8 cellular contexts compared by ENCODE assay signal in genomic region chr9:70563437-70564204, GRCh38.
A peak's percentile ranks its signal among the peaks of the same experiment; 100 is the strongest.
DNase-seq lines count a peak whose midpoint lies in the region; ATAC-seq, FAIRE-seq and TF ChIP-seq lines count a peak whose summit lies in the region.

No MANE protein-coding gene starts in this region.

- SMC1A ChIA-PET in GM12878 (lab: Charles Lee; ENCODE audit: uncharacterized antibody, unreplicated experiment) = interaction anchor here (1.0 to 6.2 kb wide), 7 partner anchors 10 to 291 kb away, joined by 3 to 41 read pairs (median 5); no protein-coding TSS in a partner anchor

- ATAC-seq in GM18508 (IDR thresholded peaks at IDR 0.05; ENCODE audit: insufficient read depth, unreplicated experiment) = peak; percentile 93
- peak; percentile 99 for ATAC-seq in HG02852 (IDR thresholded peaks at IDR 0.05; ENCODE audit: unreplicated experiment)
- peak; percentile 94 for ATAC-seq in GM12878

- H3K4me3 ChIP-seq in SJSA1 (no peak overlapping the region), GM12878 (no peak overlapping the region), mesodermal cell (ENCODE audit: extremely low read depth, insufficient read depth, low read length, poor library complexity, severe bottlenecking) (no peak overlapping the region), uterus (no peak overlapping the region)

- peak overlapping the region; percentile 83 for H3K4me2 ChIP-seq in GM12878 (ENCODE audit: control insufficient read depth, insufficient read depth)

- FAIRE-seq in GM12878 (lab: Jason Lieb, UNC) = peak; percentile 99

- peak in 1 of 2 experiments; percentile 79 for DNase-seq in SJSA1 (ENCODE audit: low read depth in 1 of 2, low spot score in 2 of 2)
- peak; percentile 83 for DNase-seq in GM12878 (ENCODE audit: low read depth, low spot score)
- no peak for DNase-seq in uterus
- no peak for DNase-seq in NCI-H524 treated with DMSO at 0.1 percent for 48 hours (lab: John Stamatoyannopoulos, UW)
- no peak for DNase-seq in NCI-H446 (lab: John Stamatoyannopoulos, UW)

- H3K4me1 ChIP-seq in SJSA1 (replicated peaks) (peaks cover 48% of the 10 kb centered on the region), GM12878 (ENCODE audit: control insufficient read depth, insufficient read depth, low read length) (peaks cover 15% of the 10 kb centered on the region), mesodermal cell (ENCODE audit: control insufficient read depth, insufficient read depth, low read length, poor library complexity, severe bottlenecking) (no peaks in the 10 kb centered on the region), uterus (no peaks in the 10 kb centered on the region)

- TF ChIP-seq POLR2A in GM12878 (IDR thresholded peaks at IDR 0.05; ENCODE audit: low read depth, low read length) (no peak), uterus (IDR thresholded peaks at IDR 0.05) (no peak)

- peak overlapping the region; percentile 52; the same call in 1 of the 2 replicates for H2AFZ ChIP-seq in GM12878 (ENCODE audit: control insufficient read depth, low read depth, low read length)

- H3K27ac ChIP-seq in SJSA1 (peak overlapping the region; percentile 95), GM12878 (ENCODE audit: control insufficient read depth, insufficient read depth) (peak overlapping the region; percentile 67), mesodermal cell (ENCODE audit: low read depth, low read length, severe bottlenecking) (peak overlapping the region; percentile 50), uterus (peak overlapping the region; percentile 9 to 73)

- H3K9me3 ChIP-seq in SJSA1 (replicated peaks) (0 out of 2 replicates have a peak, but pooled peaks cover 2% of the 10 kb centered on the region), GM12878 (replicated peaks; ENCODE audit: control insufficient read depth, insufficient read depth, low read length) (no peaks in the 10 kb centered on the region; the same call in 2 of the 3 replicates), mesodermal cell (ENCODE audit: control insufficient read depth, low read length) (no peaks in the 10 kb centered on the region), uterus (no peaks in the 10 kb centered on the region)

- intact Hi-C loops in GM12878 (cut with micrococcal nuclease; ENCODE audit: unreplicated experiment) (loop anchor here (5.0 kb wide), 1 partner anchor 151 kb away; the partner anchor contains the start of gene KLF9), uterus (cut with DNase I; ENCODE audit: low total_unique reads) (loop anchor here (10.0 kb wide), 1 partner anchor 49 kb away; no protein-coding TSS in a partner anchor)

- no peaks in the 10 kb centered on the region for H3K79me2 ChIP-seq in GM12878 (ENCODE audit: control insufficient read depth, insufficient read depth, low read length)

- TF ChIP-seq EP300 in GM12878 (IDR thresholded peaks at IDR 0.05; ENCODE audit: borderline replicate concordance in 1 of 2, control insufficient read depth in 1 of 2, low read depth in 2 of 2, low read length in 2 of 2) = peak; percentile 96 to 97

- TF ChIP-seq RAD21 in GM12878 (IDR thresholded peaks at IDR 0.05; ENCODE audit: insufficient read depth, low read depth, low read length) = no peak

- H3K27me3 ChIP-seq in SJSA1 (replicated peaks) = no peaks in the 10 kb centered on the region
- H3K27me3 ChIP-seq in GM12878 (replicated peaks in 1 of 2; ENCODE audit: control insufficient read depth in 2 of 2, insufficient read depth in 2 of 2, low read length in 1 of 2) = no peaks in the 10 kb centered on the region
- no peaks in the 10 kb centered on the region for H3K27me3 ChIP-seq in uterus

- no TSS peak for BruUV-seq in GM12878 (replicated peaks; lab: Mats Ljungman, UMichigan)

- TF ChIP-seq CTCF in GM12878 (IDR thresholded peaks at IDR 0.05 in 2 of 3, conservative IDR thresholded peaks at IDR 0.05 in 1 of 3; ENCODE audit: control insufficient read depth in 2 of 3, extremely low read depth in 1 of 3, insufficient read depth in 1 of 3, low read depth in 3 of 3, low read length in 3 of 3) (no peak), uterus (IDR thresholded peaks at IDR 0.05) (no peak)

- peak overlapping the region; percentile 30; the same call in 1 of the 2 replicates for H3K9ac ChIP-seq in GM12878 (ENCODE audit: control insufficient read depth, insufficient read depth, low read length)

- RAD21 ChIA-PET in GM12878 (lab: Charles Lee; ENCODE audit: unreplicated experiment) = interaction anchor here (2.2 to 3.7 kb wide), 2 partner anchors 39 to 43 kb away, joined by 11 to 19 read pairs; no protein-coding TSS in a partner anchor

- no peaks in the 10 kb centered on the region for H4K20me1 ChIP-seq in GM12878 (ENCODE audit: control insufficient read depth, insufficient read depth)

- POLR2A ChIA-PET in GM12878 (lab: Charles Lee) = interaction anchor here (3.2 kb wide), 1 partner anchor 44 kb away, joined by 10 read pairs; no protein-coding TSS in a partner anchor

- 1% methylated on average over 5 of the region's 5 CpGs for WGBS in GM12878 (ENCODE audit: insufficient coverage, insufficient replicate concordance, low lambda C conversion rate, missing lambda C conversion rate)
- WGBS in mesodermal cell (ENCODE audit: insufficient coverage in 2 of 2), 2 experiments = 92 to 100% methylated on average over 2 to 3 of the region's 5 CpGs

- H3K36me3 ChIP-seq in SJSA1 = no peaks in the 10 kb centered on the region
- no peaks in the 10 kb centered on the region for H3K36me3 ChIP-seq in GM12878 (ENCODE audit: control insufficient read depth in 2 of 2, insufficient read depth in 2 of 2, low read length in 1 of 2)
- H3K36me3 ChIP-seq in mesodermal cell (ENCODE audit: control insufficient read depth, insufficient read depth, low read length) = no peaks in the 10 kb centered on the region
- no peaks in the 10 kb centered on the region for H3K36me3 ChIP-seq in uterus

- in situ Hi-C loops in GM12878 (cut with MboI) = no loop called here

- CTCF ChIA-PET in GM12878 (lab: Yijun Ruan, JAX) = interaction anchor here (1.6 to 2.7 kb wide), 3 partner anchors 10 to 44 kb away, joined by 6 to 13 read pairs (median 7); no protein-coding TSS in a partner anchor

TF ChIP-seq in GM12878, 131 proteins besides CTCF, POLR2A, EP300 and RAD21 (continues in another document):
- TF ChIP-seq, protein P1, sequence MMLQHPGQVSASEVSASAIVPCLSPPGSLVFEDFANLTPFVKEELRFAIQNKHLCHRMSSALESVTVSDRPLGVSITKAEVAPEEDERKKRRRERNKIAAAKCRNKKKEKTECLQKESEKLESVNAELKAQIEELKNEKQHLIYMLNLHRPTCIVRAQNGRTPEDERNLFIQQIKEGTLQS (IDR thresholded peaks at IDR 0.05; ENCODE audit: borderline replicate concordance, extremely low read depth, low read depth, low read length) = no peak
- TF ChIP-seq FOS (IDR thresholded peaks at IDR 0.05; ENCODE audit: borderline replicate concordance, extremely low read depth, insufficient read length) (no peak), ZNF217 (IDR thresholded peaks at IDR 0.05) (peak; percentile 89; the same call in 1 of the 2 replicates), TCF7 (IDR thresholded peaks at IDR 0.05; ENCODE audit: borderline replicate concordance) (no peak), ZZZ3 (IDR thresholded peaks at IDR 0.05; ENCODE audit: control insufficient read depth, insufficient read length, low read depth) (no peak), NR2C2 (IDR thresholded peaks at IDR 0.05; ENCODE audit: borderline replicate concordance, control insufficient read depth, insufficient read length, low read depth) (no peak), ZNF274 (IDR thresholded peaks at IDR 0.05; ENCODE audit: insufficient read depth, insufficient read length) (no peak), BACH1 (IDR thresholded peaks at IDR 0.05; ENCODE audit: borderline replicate concordance) (peak; percentile 81; the same call in 1 of the 2 replicates), RBBP5 (conservative IDR thresholded peaks at IDR 0.05) (peak; percentile 90; the same call in 1 of the 2 replicates), STAT1 (conservative IDR thresholded peaks at IDR 0.05) (no peak), IKZF1 (conservative IDR thresholded peaks at IDR 0.05) (peak; percentile 92)
- TF ChIP-seq, protein P2, sequence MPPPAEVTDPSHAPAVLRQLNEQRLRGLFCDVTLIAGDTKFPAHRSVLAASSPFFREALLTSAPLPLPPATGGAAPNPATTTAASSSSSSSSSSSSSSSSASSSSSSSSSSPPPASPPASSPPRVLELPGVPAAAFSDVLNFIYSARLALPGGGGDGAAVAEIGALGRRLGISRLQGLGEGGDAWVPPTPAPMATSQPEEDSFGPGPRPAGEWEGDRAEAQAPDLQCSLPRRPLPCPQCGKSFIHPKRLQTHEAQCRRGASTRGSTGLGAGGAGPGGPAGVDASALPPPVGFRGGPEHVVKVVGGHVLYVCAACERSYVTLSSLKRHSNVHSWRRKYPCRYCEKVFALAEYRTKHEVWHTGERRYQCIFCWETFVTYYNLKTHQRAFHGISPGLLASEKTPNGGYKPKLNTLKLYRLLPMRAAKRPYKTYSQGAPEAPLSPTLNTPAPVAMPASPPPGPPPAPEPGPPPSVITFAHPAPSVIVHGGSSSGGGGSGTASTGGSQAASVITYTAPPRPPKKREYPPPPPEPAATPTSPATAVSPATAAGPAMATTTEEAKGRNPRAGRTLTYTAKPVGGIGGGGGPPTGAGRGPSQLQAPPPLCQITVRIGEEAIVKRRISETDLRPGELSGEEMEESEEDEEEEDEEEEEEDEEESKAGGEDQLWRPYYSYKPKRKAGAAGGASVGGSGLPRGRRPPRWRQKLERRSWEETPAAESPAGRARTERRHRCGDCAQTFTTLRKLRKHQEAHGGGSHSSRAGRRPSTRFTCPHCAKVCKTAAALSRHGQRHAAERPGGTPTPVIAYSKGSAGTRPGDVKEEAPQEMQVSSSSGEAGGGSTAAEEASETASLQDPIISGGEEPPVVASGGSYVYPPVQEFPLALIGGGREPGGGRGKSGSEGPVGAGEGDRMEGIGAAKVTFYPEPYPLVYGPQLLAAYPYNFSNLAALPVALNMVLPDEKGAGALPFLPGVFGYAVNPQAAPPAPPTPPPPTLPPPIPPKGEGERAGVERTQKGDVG (CRISPR knock-in tag; IDR thresholded peaks at IDR 0.05) = no peak
- TF ChIP-seq, protein P3, sequence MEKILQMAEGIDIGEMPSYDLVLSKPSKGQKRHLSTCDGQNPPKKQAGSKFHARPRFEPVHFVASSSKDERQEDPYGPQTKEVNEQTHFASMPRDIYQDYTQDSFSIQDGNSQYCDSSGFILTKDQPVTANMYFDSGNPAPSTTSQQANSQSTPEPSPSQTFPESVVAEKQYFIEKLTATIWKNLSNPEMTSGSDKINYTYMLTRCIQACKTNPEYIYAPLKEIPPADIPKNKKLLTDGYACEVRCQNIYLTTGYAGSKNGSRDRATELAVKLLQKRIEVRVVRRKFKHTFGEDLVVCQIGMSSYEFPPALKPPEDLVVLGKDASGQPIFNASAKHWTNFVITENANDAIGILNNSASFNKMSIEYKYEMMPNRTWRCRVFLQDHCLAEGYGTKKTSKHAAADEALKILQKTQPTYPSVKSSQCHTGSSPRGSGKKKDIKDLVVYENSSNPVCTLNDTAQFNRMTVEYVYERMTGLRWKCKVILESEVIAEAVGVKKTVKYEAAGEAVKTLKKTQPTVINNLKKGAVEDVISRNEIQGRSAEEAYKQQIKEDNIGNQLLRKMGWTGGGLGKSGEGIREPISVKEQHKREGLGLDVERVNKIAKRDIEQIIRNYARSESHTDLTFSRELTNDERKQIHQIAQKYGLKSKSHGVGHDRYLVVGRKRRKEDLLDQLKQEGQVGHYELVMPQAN (conservative IDR thresholded peaks at IDR 0.05) = no peak

Comparison
In these comparisons a context has a peak if more than half of its experiments do, and no peak if none do; other contexts are left out.
1. H3K27ac ChIP-seq: peak in every context shown above with its lines; median percentile 95 in SJSA1; 67 in GM12878; 50 in mesodermal cell; 41 in uterus.